ENCODE assay signal across 16 cellular contexts in the genomic region with DNA sequence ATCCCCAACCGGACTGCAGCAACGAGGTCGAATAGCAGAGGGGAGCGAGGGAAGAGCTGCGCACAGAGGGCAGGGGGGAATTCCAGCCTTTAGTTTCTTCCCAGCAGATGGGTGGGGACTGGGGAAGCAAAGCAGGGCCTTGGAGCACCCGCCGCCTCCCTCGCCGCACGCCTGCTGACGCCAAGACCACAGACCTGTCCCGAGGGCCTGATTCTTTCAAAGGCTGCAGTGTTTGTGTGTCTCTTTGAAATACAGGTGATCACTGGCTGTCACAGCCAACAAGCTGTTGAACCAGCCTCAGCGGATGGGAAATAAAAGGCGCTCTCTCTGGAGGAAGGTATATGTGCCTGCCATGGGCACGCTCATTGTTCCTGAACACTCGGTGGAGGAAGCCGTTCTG.
A peak's percentile ranks its signal among the peaks of the same experiment; 100 is the strongest.
DNase-seq lines count a peak whose midpoint lies in the region; ATAC-seq and TF ChIP-seq lines count a peak whose summit lies in the region.
"Had no signal": no experiment of that assay in that cellular context is flagged by ENCODE, and none has a peak within 500 bp of the region (broad histone marks: within the 10 kb centered on the region; RNA-seq: fewer than 3 reads in every experiment).

No MANE protein-coding gene starts in this region.

- no peak overlapping the region for H3K27ac ChIP-seq in CD4-positive, CD25-positive, alpha-beta regulatory T cell (ENCODE audit: insufficient read depth, low read length, poor library complexity, severe bottlenecking)

- peaks cover 7 to 64% (median 37%) of the 10 kb centered on the region in 4 donors for H3K4me1 Mint-ChIP-seq in CD4-positive, CD25-positive, alpha-beta regulatory T cell
- peaks cover 33% of the 10 kb centered on the region for H3K4me1 Mint-ChIP-seq in activated naive CD8-positive, alpha-beta T cell (ENCODE audit: low read depth)
- H3K4me1 Mint-ChIP-seq in nephron progenitor cell (peaks cover 55% of the 10 kb centered on the region), Caco-2 (ENCODE audit: low read depth, unreplicated experiment) (no peaks in the 10 kb centered on the region)

- no peak overlapping the region for H3K4me3 ChIP-seq in CD4-positive, CD25-positive, alpha-beta regulatory T cell (ENCODE audit: low read depth, low read length)
- H3K4me3 ChIP-seq in H7 (ENCODE audit: insufficient read depth, low read depth, low read length) (no peak overlapping the region), Caco-2 (ENCODE audit: low read depth, low read length) (no peak overlapping the region)

- H3K9me3 ChIP-seq in CD4-positive, CD25-positive, alpha-beta regulatory T cell (ENCODE audit: control insufficient read depth in 2 of 2, low read length in 2 of 2): no peaks in the 10 kb centered on the region
- H3K9me3 ChIP-seq in Caco-2: no peaks in the 10 kb centered on the region

- H3K36me3 Mint-ChIP-seq in CD4-positive, CD25-positive, alpha-beta regulatory T cell: peaks cover 7% of the 10 kb centered on the region
- H3K36me3 Mint-ChIP-seq in activated naive CD8-positive, alpha-beta T cell: no peaks in the 10 kb centered on the region
- H3K36me3 Mint-ChIP-seq in nephron progenitor cell (ENCODE audit: low read depth) (no peaks in the 10 kb centered on the region), Caco-2 (ENCODE audit: insufficient read depth, unreplicated experiment) (no peaks in the 10 kb centered on the region)

- POLR2A ChIA-PET in Caco-2 (lab: Charles Lee): no interaction called here

- no peak for ATAC-seq in CD4-positive, CD25-positive, alpha-beta regulatory T cell (ENCODE audit: low read depth in 2 of 2)
- no peak for ATAC-seq in left lobe of liver
- ATAC-seq: activated T-cell treated with anti-CD3 and anti-CD28 coated beads, Interleukin-2, amount 50 U/mL, for 72 hours had no signal

- H3K9me3 Mint-ChIP-seq in CD4-positive, CD25-positive, alpha-beta regulatory T cell: no peaks in the 10 kb centered on the region
- H3K9me3 Mint-ChIP-seq in activated naive CD8-positive, alpha-beta T cell (ENCODE audit: low read depth): no peaks in the 10 kb centered on the region
- no peaks in the 10 kb centered on the region for H3K9me3 Mint-ChIP-seq in nephron progenitor cell
- no peaks in the 10 kb centered on the region for H3K9me3 Mint-ChIP-seq in Caco-2 (ENCODE audit: unreplicated experiment)
- H3K9me3 Mint-ChIP-seq: activated T-cell treated with anti-CD3 and anti-CD28 coated beads, Interleukin-2, amount 50 U/mL, for 72 hours; CD14-positive monocyte; T-helper 1 cell treated with Interleukin-12 subunit alpha and Interleukin-12 subunit beta and Interleukin-4 antibody, amounts not matched to agents 30 μg/mL and 1 μg/mL, for 36 hours had no signal

- peaks cover 21% of the 10 kb centered on the region for H3K36me3 ChIP-seq in CD4-positive, CD25-positive, alpha-beta regulatory T cell (ENCODE audit: control insufficient read depth, insufficient read depth, low read length)
- H3K36me3 ChIP-seq in H7 (replicated peaks; ENCODE audit: control insufficient read depth, insufficient read depth, low read length) (no peaks in the 10 kb centered on the region), Caco-2 (ENCODE audit: control insufficient read depth, insufficient read depth, low read length) (no peaks in the 10 kb centered on the region)

- BruUV-seq in Caco-2 (replicated peaks; lab: Mats Ljungman, UMichigan): no TSS peak

- peaks cover 41% of the 10 kb centered on the region for H3K4me1 ChIP-seq in CD4-positive, CD25-positive, alpha-beta regulatory T cell (ENCODE audit: control insufficient read depth, insufficient read depth, low read length, poor library complexity, severe bottlenecking)
- 0 out of 2 replicates have a peak, but pooled peaks cover 4% of the 10 kb centered on the region for H3K4me1 ChIP-seq in Caco-2

- DNase-seq in CD4-positive, CD25-positive, alpha-beta regulatory T cell: no peak
- DNase-seq in ELF-1 (ENCODE audit: low read depth, low spot score) (peak; percentile 83), nephron progenitor cell (no peak), H7 (no peak), NCI-H128 (lab: John Stamatoyannopoulos, UW; ENCODE audit: unreplicated experiment) (no peak), Caco-2 (no peak), left lobe of liver (ENCODE audit: low spot score) (no peak)
- DNase-seq: activated CD4-positive, alpha-beta T cell treated with anti-CD3 and anti-CD28 coated beads for 48 hours; activated T-cell treated with anti-CD3 and anti-CD28 coated beads, Interleukin-2, amount 50 U/mL, for 72 hours; foreskin melanocyte; NCI-H524 treated with DMSO at 0.1 percent for 48 hours; retina; stimulated activated CD4-positive, alpha-beta T cell treated with anti-CD3 and anti-CD28 coated beads, Interleukin-2, amount 100 ng/mL, for 48 hours had no signal

- H3K27me3 Mint-ChIP-seq in CD4-positive, CD25-positive, alpha-beta regulatory T cell: no peaks in the 10 kb centered on the region
- no peaks in the 10 kb centered on the region for H3K27me3 Mint-ChIP-seq in activated naive CD8-positive, alpha-beta T cell
- H3K27me3 Mint-ChIP-seq in nephron progenitor cell (ENCODE audit: low read depth, poor library complexity): peaks cover 4% of the 10 kb centered on the region
- H3K27me3 Mint-ChIP-seq in Caco-2 (ENCODE audit: insufficient read depth, unreplicated experiment): no peaks in the 10 kb centered on the region

- H3K27me3 ChIP-seq in CD4-positive, CD25-positive, alpha-beta regulatory T cell (ENCODE audit: control insufficient read depth, insufficient read depth, low read length): no peaks in the 10 kb centered on the region
- H3K27me3 ChIP-seq in H7 (ENCODE audit: control insufficient read depth, insufficient read depth, low read length): no peaks in the 10 kb centered on the region
- no peaks in the 10 kb centered on the region for H3K27me3 ChIP-seq in Caco-2 (replicated peaks; ENCODE audit: control insufficient read depth, insufficient read depth, low read length)

- CTCF ChIA-PET in Caco-2 (lab: Charles Lee): no interaction called here

- H3K27ac Mint-ChIP-seq in CD4-positive, CD25-positive, alpha-beta regulatory T cell: peak overlapping the region; percentile 52 to 83 (median 78)
- peak overlapping the region; percentile 61 for H3K27ac Mint-ChIP-seq in activated naive CD8-positive, alpha-beta T cell
- H3K27ac Mint-ChIP-seq in nephron progenitor cell (peak overlapping the region; percentile 70), Caco-2 (ENCODE audit: unreplicated experiment) (no peak overlapping the region)
- H3K27ac Mint-ChIP-seq: activated T-cell treated with anti-CD3 and anti-CD28 coated beads, Interleukin-2, amount 50 U/mL, for 72 hours; T-helper 1 cell treated with Interleukin-12 subunit alpha and Interleukin-12 subunit beta and Interleukin-4 antibody, amounts not matched to agents 30 μg/mL and 1 μg/mL, for 36 hours had no signal

- no peak for TF ChIP-seq CTCF in nephron progenitor cell (IDR thresholded peaks at IDR 0.05)
- TF ChIP-seq CTCF in Caco-2 (IDR thresholded peaks at IDR 0.05; ENCODE audit: insufficient read depth in 1 of 2, low read depth in 1 of 2, low read length in 1 of 2, severe bottlenecking in 1 of 2, unreplicated experiment in 1 of 2): no peak

- intact Hi-C loops in Caco-2 (cut with micrococcal nuclease; ENCODE audit: unreplicated experiment): no loop called here

- H3K4me3 Mint-ChIP-seq in CD4-positive, CD25-positive, alpha-beta regulatory T cell: peak overlapping the region in 2 of 4 donors; percentile 52 to 68
- H3K4me3 Mint-ChIP-seq in activated naive CD8-positive, alpha-beta T cell: no peak overlapping the region
- H3K4me3 Mint-ChIP-seq in nephron progenitor cell (no peak overlapping the region), Caco-2 (ENCODE audit: unreplicated experiment) (no peak overlapping the region)
- H3K4me3 Mint-ChIP-seq: activated T-cell treated with anti-CD3 and anti-CD28 coated beads, Interleukin-2, amount 50 U/mL, for 72 hours; CD14-positive monocyte; T-helper 1 cell treated with Interleukin-12 subunit alpha and Interleukin-12 subunit beta and Interleukin-4 antibody, amounts not matched to agents 30 μg/mL and 1 μg/mL, for 36 hours had no signal
